Comparison of ENCODE assay signal across 8 cellular contexts in genomic region chr12:42482820-42483533, GRCh38.
DNase-seq lines count a peak whose midpoint lies in the region; ATAC-seq and TF ChIP-seq lines count a peak whose summit lies in the region.

No MANE protein-coding gene starts in this region.

- 0 to 1% methylated on average over 79 to 80 of the region's 80 CpGs for WGBS in heart right ventricle, 2 donors

- intact Hi-C loops in heart right ventricle (cut with DNase I) (loop anchor here (1.0 to 10.0 kb wide), 11 partner anchors 78 to 856 kb away; no protein-coding TSS in a partner anchor), posterior vena cava (cut with DNase I) (loop anchor here (5.0 to 10.0 kb wide), 2 partner anchors 82 to 84 kb away; no protein-coding TSS in a partner anchor)

- H3K27me3 ChIP-seq in HL-60 (ENCODE audit: insufficient read depth, poor library complexity, severe bottlenecking) (peaks cover 16% of the 10 kb centered on the region), adipocyte (replicated peaks; ENCODE audit: control insufficient read depth, insufficient read depth, low read length) (no peaks in the 10 kb centered on the region), heart right ventricle (peaks cover 0 to 44% (median 0%) of the 10 kb centered on the region in 7 donors)

- H3K4me3 ChIP-seq in HL-60 (replicated peaks; ENCODE audit: insufficient read depth, low read length) (peak overlapping the region; percentile 75), SK-N-MC (peak overlapping the region; percentile 91), adipocyte (ENCODE audit: low read length) (peak overlapping the region; percentile 90), heart right ventricle (peak overlapping the region; percentile 77 to 95 (median 84))

- H3K4me1 ChIP-seq in adipocyte (ENCODE audit: control insufficient read depth, insufficient read depth, low read length) (peaks cover 21% of the 10 kb centered on the region), heart right ventricle (peaks cover 0 to 74% (median 44%) of the 10 kb centered on the region in 9 donors)

- H3K9me3 ChIP-seq in SK-N-MC (ENCODE audit: low read depth, low read length) (no peaks in the 10 kb centered on the region), adipocyte (ENCODE audit: control insufficient read depth, low read length) (no peaks in the 10 kb centered on the region), heart right ventricle (no peaks in the 10 kb centered on the region)

- H3K36me3 ChIP-seq in SK-N-MC (ENCODE audit: insufficient read depth, low read length), result no peaks in the 10 kb centered on the region
- no peaks in the 10 kb centered on the region for H3K36me3 ChIP-seq in adipocyte (ENCODE audit: control insufficient read depth, insufficient read depth, low read length, severe bottlenecking)
- H3K36me3 ChIP-seq in heart right ventricle, result no peaks in the 10 kb centered on the region

- H3K9ac ChIP-seq in SK-N-MC (ENCODE audit: insufficient read length) (peak overlapping the region; percentile 38), adipocyte (ENCODE audit: low read length) (peak overlapping the region; percentile 87)

- ATAC-seq in GM21381 (IDR thresholded peaks at IDR 0.05; ENCODE audit: unreplicated experiment) (peak; percentile 79), heart right ventricle (peak; percentile 87 to 93 (median 88))

- DNase-seq in Daoy (ENCODE audit: low read depth) (peak; percentile 85), HL-60 (ENCODE audit: low read depth in 1 of 2, low spot score in 1 of 2) (peak in 1 of 2 experiments; percentile 28), SK-N-MC (ENCODE audit: low read depth, low spot score) (no peak), adipocyte (ENCODE audit: low read depth) (peak; percentile 92), heart right ventricle (peak; percentile 76 to 86), posterior vena cava (ENCODE audit: low spot score) (peak; percentile 89)
- no peak for DNase-seq in NK-92 treated with Interleukin-12 subunit alpha and Interleukin-12 subunit beta, amount 100 ng/mL, for 24 hours (lab: John Stamatoyannopoulos, UW)

- peak; percentile 44 for TF ChIP-seq CTCF in HL-60 (IDR thresholded peaks at IDR 0.05; ENCODE audit: insufficient read depth, low read length)
- TF ChIP-seq CTCF in heart right ventricle (IDR thresholded peaks at IDR 0.05), result peak; percentile 86 to 97 (median 94)

- H3K27ac ChIP-seq in HL-60 (replicated peaks), result no peak overlapping the region
- no peak overlapping the region for H3K27ac ChIP-seq in SK-N-MC
- H3K27ac ChIP-seq in heart right ventricle, result peak overlapping the region; percentile 86 to 97 (median 93)

Comparison
In these comparisons a context has a peak if more than half of its experiments do, and no peak if none do; other contexts are left out.
1. DNase-seq: peak in Daoy (single experiment), adipocyte (single experiment), heart right ventricle (2 of 2) and posterior vena cava (single experiment); none in SK-N-MC (single experiment) and NK-92 treated with Interleukin-12 subunit alpha and Interleukin-12 subunit beta, amount 100 ng/mL, for 24 hours (single experiment).
2. H3K27ac ChIP-seq: peak in heart right ventricle (10 of 10); none in HL-60 (single experiment) and SK-N-MC (single experiment).
3. Peak in every context shown above with its lines, with median percentiles within 50 percentile points of each other: H3K4me3 ChIP-seq.